In genomic region chr2:86053166-86053565, GRCh38 we compare ENCODE assay signal across 16 cellular contexts.
"Had no signal": no experiment of that assay in that cellular context is flagged by ENCODE, and none has a peak within 500 bp of the region (broad histone marks: within the 10 kb centered on the region; RNA-seq: fewer than 3 reads in every experiment).

No MANE protein-coding gene starts in this region.

- H3K27me3 Mint-ChIP-seq: effector memory CD8-positive, alpha-beta T cell; naive thymus-derived CD8-positive, alpha-beta T cell; stimulated activated naive CD8-positive, alpha-beta T cell treated with anti-CD3 and anti-CD28 coated beads, Interleukin-15, amount 100 ng/mL, for 72 hours; type B pancreatic cell had no signal

- H3K4me1 ChIP-seq: lower lobe of right lung, right lobe of liver, tibial artery had no signal

- H3K4me3 Mint-ChIP-seq: effector memory CD8-positive, alpha-beta T cell; naive thymus-derived CD8-positive, alpha-beta T cell; stimulated activated naive CD8-positive, alpha-beta T cell treated with anti-CD3 and anti-CD28 coated beads, Interleukin-15, amount 100 ng/mL, for 72 hours; type B pancreatic cell had no signal

- H3K9me3 Mint-ChIP-seq: effector memory CD8-positive, alpha-beta T cell; naive thymus-derived CD8-positive, alpha-beta T cell; stimulated activated naive CD8-positive, alpha-beta T cell treated with anti-CD3 and anti-CD28 coated beads, Interleukin-15, amount 100 ng/mL, for 72 hours; type B pancreatic cell had no signal

- H3K9me3 ChIP-seq: lower lobe of right lung, right lobe of liver, tibial artery had no signal

- H3K27ac ChIP-seq: lower lobe of right lung, right lobe of liver, tibial artery had no signal

- H3K27ac Mint-ChIP-seq: effector memory CD8-positive, alpha-beta T cell; type B pancreatic cell had no signal

- H3K4me3 ChIP-seq: lower lobe of right lung, right lobe of liver, tibial artery had no signal

- H3K27me3 ChIP-seq: right lobe of liver, tibial artery had no signal

- ATAC-seq: effector memory CD8-positive, alpha-beta T cell; left ventricle myocardium superior; naive thymus-derived CD8-positive, alpha-beta T cell; stimulated activated naive CD8-positive, alpha-beta T cell treated with anti-CD3 and anti-CD28 coated beads, Interleukin-15, amount 100 ng/mL, for 72 hours had no signal

- H3K4me1 Mint-ChIP-seq: stimulated activated naive CD8-positive, alpha-beta T cell treated with anti-CD3 and anti-CD28 coated beads, Interleukin-15, amount 100 ng/mL, for 72 hours had no signal

- DNase-seq: cerebellar nuclear complex; cortex of kidney; effector memory CD8-positive, alpha-beta T cell; left ventricle myocardium superior; lower lobe of right lung; retina; small intestine; stimulated activated CD4-positive, alpha-beta T cell treated with anti-CD3 and anti-CD28 coated beads, Interleukin-15, amount 100 ng/mL, for 24 hours; stimulated activated CD4-positive, alpha-beta T cell treated with anti-CD3 and anti-CD28 coated beads, Interleukin-2, amount 100 ng/mL, for 48 hours; stimulated activated CD8-positive, alpha-beta memory T cell treated with anti-CD3 and anti-CD28 coated beads, Interleukin-4, amount 100 ng/mL, for 48 hours; stimulated activated naive CD4-positive, alpha-beta T cell; stimulated activated naive CD8-positive, alpha-beta T cell treated with anti-CD3 and anti-CD28 coated beads, Interleukin-15, amount 100 ng/mL, for 72 hours; tibial artery had no signal
